10 cellular contexts compared by ENCODE assay signal in the genomic region with DNA sequence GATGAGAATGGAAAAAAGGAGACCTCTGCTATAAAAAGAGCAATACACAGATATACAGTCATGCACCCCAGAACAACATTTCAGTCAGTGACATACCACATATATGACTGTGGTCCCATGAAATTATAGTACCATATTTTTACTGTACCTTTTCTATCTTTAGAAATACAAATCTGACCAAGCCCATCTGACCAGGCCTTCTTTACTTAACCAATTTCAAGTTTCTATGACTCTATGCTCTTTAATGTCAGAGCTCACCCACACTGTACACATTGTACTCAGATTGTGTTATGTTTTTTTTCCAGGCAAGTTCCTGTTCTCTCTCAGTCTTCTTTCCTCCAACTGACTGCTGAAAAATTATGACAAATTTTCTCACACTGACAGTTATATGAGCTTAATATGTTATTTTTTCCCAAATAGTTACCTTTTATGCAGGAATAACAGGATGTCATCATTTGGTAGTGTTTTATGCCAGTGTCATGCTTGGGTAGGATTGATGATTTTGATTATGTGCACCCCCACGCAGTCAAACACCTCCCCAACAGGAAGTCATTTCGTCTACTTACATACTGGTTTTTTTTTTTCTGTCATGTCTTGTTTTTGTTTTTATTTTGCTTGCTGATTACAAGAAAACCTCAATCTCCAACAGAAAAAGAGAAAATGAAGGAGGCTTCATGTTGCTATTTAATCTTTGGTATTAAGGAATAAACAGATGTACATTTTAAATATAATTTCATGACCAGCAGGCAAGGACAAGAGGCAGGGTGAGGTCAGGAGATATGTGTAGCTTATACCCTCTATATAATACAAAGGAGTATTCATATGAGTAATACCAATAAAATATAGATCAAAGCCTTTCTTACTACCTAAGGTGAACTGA. TPM values are rescaled to one million over a fixed set of nuclear protein-coding genes. Genes with fewer than 3 reads are reported as not detected.
A peak's percentile ranks its signal among the peaks of the same experiment; 100 is the strongest.
DNase-seq lines count a peak whose midpoint lies in the region; ATAC-seq and TF ChIP-seq lines count a peak whose summit lies in the region.
"Had no signal": no experiment of that assay in that cellular context is flagged by ENCODE, and none has a peak within 500 bp of the region (broad histone marks: within the 10 kb centered on the region; RNA-seq: fewer than 3 reads in every experiment).

No MANE protein-coding gene starts in this region.

- H3K4me1 ChIP-seq in CD8-positive, alpha-beta memory T cell (ENCODE audit: insufficient read depth, low read length): peaks cover 23% of the 10 kb centered on the region
- H3K4me1 ChIP-seq in left lung: peaks cover 0 to 10% of the 10 kb centered on the region in 2 donors

- H3K4me1 Mint-ChIP-seq in CD8-positive, alpha-beta memory T cell: peaks cover 31 to 38% (median 36%) of the 10 kb centered on the region in 3 donors

- no peaks in the 10 kb centered on the region; the same call in 1 of the 2 replicates for H3F3A ChIP-seq in SU-DHL-6 (ENCODE audit: insufficient read depth)

- no peaks in the 10 kb centered on the region for H3K9me3 ChIP-seq in CD8-positive, alpha-beta memory T cell (ENCODE audit: low read length)
- H3K9me3 ChIP-seq in SU-DHL-6 (ENCODE audit: insufficient read depth, low read length) (no peaks in the 10 kb centered on the region), left lung (no peaks in the 10 kb centered on the region)

- H3K27ac Mint-ChIP-seq in CD8-positive, alpha-beta memory T cell: peak overlapping the region; percentile 75 to 95 (median 77)

- H3K4me3 Mint-ChIP-seq in CD8-positive, alpha-beta memory T cell: peak overlapping the region; percentile 68 to 82 (median 79)

- H3K27me3 Mint-ChIP-seq in CD8-positive, alpha-beta memory T cell: no peaks in the 10 kb centered on the region

- ATAC-seq in GM19328 (IDR thresholded peaks at IDR 0.05; ENCODE audit: unreplicated experiment) (peak; percentile 51), left lung (peak; percentile 56), HG03342 (IDR thresholded peaks at IDR 0.05; ENCODE audit: unreplicated experiment) (no peak)

- H3K9ac ChIP-seq in SU-DHL-6 (ENCODE audit: low read length): no peak overlapping the region

- no peak overlapping the region for H3K27ac ChIP-seq in CD8-positive, alpha-beta memory T cell (ENCODE audit: low read depth, low read length)
- H3K27ac ChIP-seq in SU-DHL-6 (ENCODE audit: low read depth, low read length): no peak overlapping the region
- peak overlapping the region in 1 of 2 donors; percentile 39 for H3K27ac ChIP-seq in left lung

- CTCF ChIA-PET in CD8-positive, alpha-beta memory T cell (lab: Charles Lee): no interaction called here

- H3K36me3 ChIP-seq in CD8-positive, alpha-beta memory T cell (ENCODE audit: insufficient read depth, low read length): no peaks in the 10 kb centered on the region
- no peaks in the 10 kb centered on the region for H3K36me3 ChIP-seq in SU-DHL-6 (ENCODE audit: low read length)
- no peaks in the 10 kb centered on the region for H3K36me3 ChIP-seq in left lung

- H4K20me1 ChIP-seq in SU-DHL-6 (ENCODE audit: low read depth, low read length): no peaks in the 10 kb centered on the region

- H3K4me3 ChIP-seq in CD8-positive, alpha-beta memory T cell (ENCODE audit: low read length): peak overlapping the region; percentile 10
- H3K4me3 ChIP-seq in SU-DHL-6 (ENCODE audit: insufficient read depth, low read length, poor library complexity, severe bottlenecking) (no peak overlapping the region), left lung (no peak overlapping the region)

- H3K79me2 ChIP-seq in SU-DHL-6 (ENCODE audit: insufficient read depth, low read length): no peaks in the 10 kb centered on the region

- no peaks in the 10 kb centered on the region for H3K27me3 ChIP-seq in CD8-positive, alpha-beta memory T cell (ENCODE audit: insufficient read depth, low read length, poor library complexity, severe bottlenecking)
- H3K27me3 ChIP-seq in SU-DHL-6 (ENCODE audit: low read length) (no peaks in the 10 kb centered on the region), left lung (no peaks in the 10 kb centered on the region)

- POLR2A ChIA-PET in CD8-positive, alpha-beta memory T cell (lab: Charles Lee): interaction anchor here (0.8 kb wide), 1 partner anchor 8 kb away, joined by 4 read pairs; the partner anchor contains the start of gene CBLB

- H3K4me2 ChIP-seq in SU-DHL-6 (ENCODE audit: low read depth, low read length, poor library complexity, severe bottlenecking): peak overlapping the region; percentile 27

- H3K9me2 ChIP-seq in SU-DHL-6 (replicated peaks; ENCODE audit: insufficient read depth, low read length): no peaks in the 10 kb centered on the region

- no peak for TF ChIP-seq CTCF in SU-DHL-6 (IDR thresholded peaks at IDR 0.05; ENCODE audit: insufficient read depth, low read length, poor library complexity, severe bottlenecking)
- no peak for TF ChIP-seq CTCF in left lung (IDR thresholded peaks at IDR 0.05)

- peak overlapping the region; percentile 13 for H2AFZ ChIP-seq in SU-DHL-6 (ENCODE audit: low read depth, low read length, severe bottlenecking)

- intact Hi-C loops in left lung (cut with DNase I): no loop called here

- H3K9me3 Mint-ChIP-seq in CD8-positive, alpha-beta memory T cell: peaks cover 0 to 1% (median 0%) of the 10 kb centered on the region in 5 donors

- DNase-seq in CD8-positive, alpha-beta memory T cell: peak in 2 of 5 donors; percentile 18 to 25
- DNase-seq in left lung (no peak), NCI-H146 (lab: John Stamatoyannopoulos, UW) (no peak), NCI-H446 (lab: John Stamatoyannopoulos, UW) (no peak), NCI-H1092 (lab: John Stamatoyannopoulos, UW) (no peak)
- DNase-seq: DMS153, NCI-H446 treated with DMSO at 0.1 percent for 48 hours had no signal

- H3K36me3 Mint-ChIP-seq in CD8-positive, alpha-beta memory T cell: no peaks in the 10 kb centered on the region

RNA-seq across cellular contexts. Expression of gene CBLB, which starts 8.2 kb away (rescaled TPM):
- 100 to 1,000 TPM; 112 to 113 TPM for total RNA-seq in CD8-positive, alpha-beta memory T cell
- polyA plus RNA-seq in CD8-positive, alpha-beta memory T cell: 67.7 TPM
- total RNA-seq in left lung: 10 to 100 TPM; 30.7 to 34.7 TPM
